ENCODE assay signal across 19 cellular contexts in the genomic region with DNA sequence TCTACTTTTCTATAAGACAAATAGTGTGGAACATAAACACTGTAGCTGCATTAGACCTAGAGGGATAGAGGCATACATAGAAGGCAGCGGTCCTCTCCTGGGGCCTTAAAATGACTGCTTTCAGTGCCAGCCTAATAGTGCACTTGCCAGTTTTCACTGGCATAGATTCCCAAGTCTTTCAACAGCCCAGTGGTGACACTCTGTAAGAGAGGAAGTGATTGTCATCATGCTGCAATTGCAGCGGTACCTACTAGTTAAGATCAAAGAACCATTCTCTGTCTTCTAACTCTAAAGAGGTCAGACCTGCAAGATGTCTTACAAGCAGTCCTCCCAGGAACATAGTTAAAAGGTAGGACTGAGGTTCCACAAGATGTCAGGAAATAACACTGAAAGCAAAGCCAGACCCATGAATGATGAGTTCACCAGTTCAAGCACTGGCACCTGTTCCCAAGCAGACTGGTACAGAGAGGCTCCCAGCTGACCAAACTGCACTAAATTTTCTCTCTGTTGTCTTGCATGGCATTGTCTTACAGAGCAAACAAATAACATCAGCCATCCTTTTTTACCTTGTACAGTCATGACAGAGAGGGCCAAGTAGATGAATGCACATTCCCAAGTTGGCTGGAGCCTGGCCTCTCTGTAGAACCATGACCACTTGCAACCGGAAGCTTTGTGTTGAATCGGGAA.
DNase-seq lines count a peak whose midpoint lies in the region; ATAC-seq, FAIRE-seq and TF ChIP-seq lines count a peak whose summit lies in the region.
"Had no signal": no experiment of that assay in that cellular context is flagged by ENCODE, and none has a peak within 500 bp of the region (broad histone marks: within the 10 kb centered on the region; RNA-seq: fewer than 3 reads in every experiment).

No MANE protein-coding gene starts in this region.

- H3K9me3 ChIP-seq in BE2C, result no peaks in the 10 kb centered on the region
- H3K9me3 ChIP-seq: BLaER1, SK-N-SH had no signal

- FAIRE-seq in bronchial epithelial cell (lab: Jason Lieb, UNC), result peak; percentile 18
- FAIRE-seq: GM19239, HepG2 had no signal

- peak; percentile 3 for DNase-seq in NCI-H146 (lab: John Stamatoyannopoulos, UW)
- no peak for DNase-seq in NCI-H146 treated with DMSO at 0.1 percent for 48 hours (lab: John Stamatoyannopoulos, UW; ENCODE audit: unreplicated experiment)
- peak; percentile 18 to 38 for DNase-seq in AML-193 (lab: John Stamatoyannopoulos, UW)
- DNase-seq in MV-4-11 (lab: John Stamatoyannopoulos, UW), result peak; percentile 14
- DNase-seq in bronchial epithelial cell (ENCODE audit: low read depth), result no peak
- no peak for DNase-seq in HCEC 1CT
- no peak for DNase-seq in BE2C
- DNase-seq: 8988T; H7; NCI-H1105 treated with DMSO at 0.1 percent for 48 hours; NCI-H1930; NCI-H524; NK-92 treated with Interleukin-12 subunit alpha and Interleukin-12 subunit beta, amount 100 ng/mL, for 24 hours; SK-N-SH; T-helper 1 cell had no signal

- no peaks in the 10 kb centered on the region for H3K27me3 ChIP-seq in bronchial epithelial cell (ENCODE audit: control insufficient read depth, insufficient read depth, low read length)
- no peaks in the 10 kb centered on the region for H3K27me3 ChIP-seq in BE2C
- H3K27me3 ChIP-seq: BLaER1 had no signal

- no peak for ATAC-seq in GM21529 (IDR thresholded peaks at IDR 0.05; ENCODE audit: unreplicated experiment)
- ATAC-seq: HepG2 had no signal

- TF ChIP-seq CTCF in bronchial epithelial cell (IDR thresholded peaks at IDR 0.05; ENCODE audit: insufficient read depth, low read length, severe bottlenecking), result no peak
- TF ChIP-seq CTCF in BE2C (IDR thresholded peaks at IDR 0.05; ENCODE audit: low read depth, low read length), result no peak

- no peak overlapping the region for H3K4me3 ChIP-seq in bronchial epithelial cell (ENCODE audit: low read depth, low read length)
- H3K4me3 ChIP-seq in BE2C (ENCODE audit: low read depth, low read length), result no peak overlapping the region
- H3K4me3 ChIP-seq: BLaER1 had no signal

- H3K4me1 ChIP-seq in BE2C, result 0 out of 2 replicates have a peak, but pooled peaks cover 3% of the 10 kb centered on the region
- H3K4me1 ChIP-seq: BLaER1 had no signal

- no peaks in the 10 kb centered on the region for H3K36me3 ChIP-seq in bronchial epithelial cell (ENCODE audit: control insufficient read depth, insufficient read depth, low read length)
- H3K36me3 ChIP-seq in BE2C, result no peaks in the 10 kb centered on the region

Comparison
In these comparisons a context has a peak if more than half of its experiments do, and no peak if none do; other contexts are left out.
1. DNase-seq: peak in NCI-H146 (single experiment), AML-193 (2 of 2) and MV-4-11 (single experiment); none in NCI-H146 treated with DMSO at 0.1 percent for 48 hours (single experiment), bronchial epithelial cell (single experiment), HCEC 1CT (single experiment) and BE2C (single experiment).